In genomic region chr3:58646503-58646902, GRCh38 we compare ENCODE assay signal across 1 cellular context.
TF ChIP-seq lines count a peak whose summit lies in the region.

No MANE protein-coding gene starts in this region.

TF ChIP-seq in SK-N-SH treated with all-trans-retinoic acid at 6 μM for 48 hours, 23 proteins besides CTCF, POLR2A, EP300 and RAD21 (continued from another document):
- no peak for TF ChIP-seq ESRRG (CRISPR knock-in tag; IDR thresholded peaks at IDR 0.05)
- TF ChIP-seq RARB (CRISPR knock-in tag; IDR thresholded peaks at IDR 0.05): no peak
- TF ChIP-seq ISL1 (CRISPR knock-in tag; IDR thresholded peaks at IDR 0.05): no peak
- no peak for TF ChIP-seq PATZ1 (CRISPR knock-in tag; IDR thresholded peaks at IDR 0.05; ENCODE audit: borderline replicate concordance)
